ENCODE assay signal across 9 cellular contexts in genomic region chr11:65473275-65473860, GRCh38. TPM values are rescaled to one million over a fixed set of nuclear protein-coding genes. Genes with fewer than 3 reads are reported as not detected.
A peak's percentile ranks its signal among the peaks of the same experiment; 100 is the strongest.
DNase-seq lines count a peak whose midpoint lies in the region; ATAC-seq, FAIRE-seq and TF ChIP-seq lines count a peak whose summit lies in the region.
"Had no signal": no experiment of that assay in that cellular context is flagged by ENCODE, and none has a peak within 500 bp of the region (broad histone marks: within the 10 kb centered on the region; RNA-seq: fewer than 3 reads in every experiment).

No MANE protein-coding gene starts in this region.

- H3K9me2 ChIP-seq in hepatocyte (replicated peaks; ENCODE audit: insufficient read depth) = no peaks in the 10 kb centered on the region

- H3K4me3 Mint-ChIP-seq in T-helper 2 cell treated with Interferon-gamma antibody and Interleukin-4, amounts not matched to agents 5 μg/mL and 100 μg/mL, for 36 hours = no peak overlapping the region
- no peak overlapping the region for H3K4me3 Mint-ChIP-seq in T-helper 17 cell

- no peak for TF ChIP-seq EP300 in stomach (IDR thresholded peaks at IDR 0.05)

- H3K36me3 ChIP-seq in hepatocyte (replicated peaks; ENCODE audit: insufficient read depth, low read depth) (no peaks in the 10 kb centered on the region), stomach (no peaks in the 10 kb centered on the region)

- H3K4me3 ChIP-seq in hepatocyte (no peak overlapping the region), stomach (no peak overlapping the region)

- H2AFZ ChIP-seq in hepatocyte = no peak overlapping the region

- H3K9me3 Mint-ChIP-seq in T-helper 2 cell treated with Interferon-gamma antibody and Interleukin-4, amounts not matched to agents 5 μg/mL and 100 μg/mL, for 36 hours = no peaks in the 10 kb centered on the region

- WGBS in hepatocyte (ENCODE audit: low lambda C conversion rate, missing lambda C conversion rate) = 84% methylated on average over 7 of the region's 7 CpGs
- WGBS in stomach, 5 donors = 84 to 87% (median 85%) methylated on average over 7 of the region's 7 CpGs

- no peak for TF ChIP-seq POLR2A in stomach (IDR thresholded peaks at IDR 0.05)

- no peaks in the 10 kb centered on the region for H4K20me1 ChIP-seq in hepatocyte (ENCODE audit: insufficient read depth, poor library complexity, severe bottlenecking)

- no peak for DNase-seq in T-helper 2 cell treated with Interferon-gamma antibody and Interleukin-4, amounts not matched to agents 5 μg/mL and 100 μg/mL, for 36 hours (ENCODE audit: low spot score)
- DNase-seq in T-helper 2 cell (no peak), T-helper 17 cell (no peak), hepatocyte (ENCODE audit: low spot score) (no peak), stomach (no peak), putamen (ENCODE audit: low spot score) (no peak), urothelium cell line (ENCODE audit: low spot score) (no peak)
- DNase-seq: small intestine had no signal

- peak overlapping the region; percentile 95 for H3K27ac ChIP-seq in hepatocyte
- peak overlapping the region; percentile 10 to 99 (median 95) for H3K27ac ChIP-seq in stomach

- H3K27me3 Mint-ChIP-seq in T-helper 2 cell treated with Interferon-gamma antibody and Interleukin-4, amounts not matched to agents 5 μg/mL and 100 μg/mL, for 36 hours (ENCODE audit: low read depth) = no peaks in the 10 kb centered on the region
- no peaks in the 10 kb centered on the region for H3K27me3 Mint-ChIP-seq in T-helper 17 cell

- no peak for FAIRE-seq in urothelium cell line (lab: Jason Lieb, UNC)
- FAIRE-seq: small intestine had no signal

- intact Hi-C loops in stomach (cut with DNase I; ENCODE audit: low total_unique reads) = loop anchor here (5.0 kb wide), 1 partner anchor 34 kb away; no protein-coding TSS in a partner anchor

- H3K79me2 ChIP-seq in hepatocyte = peaks cover 80% of the 10 kb centered on the region

- H3K9me3 ChIP-seq in T-helper 17 cell (ENCODE audit: control insufficient read depth, low read length, poor library complexity, severe bottlenecking) (no peaks in the 10 kb centered on the region), hepatocyte (ENCODE audit: low read depth) (no peaks in the 10 kb centered on the region), stomach (no peaks in the 10 kb centered on the region)

- H3K27me3 ChIP-seq in hepatocyte = no peaks in the 10 kb centered on the region
- H3K27me3 ChIP-seq in stomach = no peaks in the 10 kb centered on the region

- H3K27ac Mint-ChIP-seq in T-helper 2 cell treated with Interferon-gamma antibody and Interleukin-4, amounts not matched to agents 5 μg/mL and 100 μg/mL, for 36 hours = peak overlapping the region; percentile 55
- peak overlapping the region; percentile 98 for H3K27ac Mint-ChIP-seq in T-helper 17 cell

- peaks cover 21% of the 10 kb centered on the region for H3K4me1 Mint-ChIP-seq in T-helper 2 cell treated with Interferon-gamma antibody and Interleukin-4, amounts not matched to agents 5 μg/mL and 100 μg/mL, for 36 hours (ENCODE audit: low read depth)
- H3K4me1 Mint-ChIP-seq in T-helper 17 cell = peaks cover 24% of the 10 kb centered on the region

- no peak overlapping the region for H3K4me2 ChIP-seq in hepatocyte

- no peak for TF ChIP-seq CTCF in hepatocyte (IDR thresholded peaks at IDR 0.05; ENCODE audit: poor library complexity)
- no peak for TF ChIP-seq CTCF in stomach (IDR thresholded peaks at IDR 0.05)

- ATAC-seq in T-helper 17 cell (no peak), HG02885 (IDR thresholded peaks at IDR 0.05; ENCODE audit: poor library complexity, unreplicated experiment) (no peak)

- H3K4me1 ChIP-seq in hepatocyte (ENCODE audit: insufficient read depth) (peaks cover 33% of the 10 kb centered on the region), stomach (peaks cover 33 to 65% (median 49%) of the 10 kb centered on the region in 4 donors)

- H3K36me3 Mint-ChIP-seq in T-helper 2 cell treated with Interferon-gamma antibody and Interleukin-4, amounts not matched to agents 5 μg/mL and 100 μg/mL, for 36 hours (ENCODE audit: low read depth) = no peaks in the 10 kb centered on the region
- H3K36me3 Mint-ChIP-seq in T-helper 17 cell (ENCODE audit: low read depth) = peaks cover 2% of the 10 kb centered on the region

RNA-seq across cellular contexts. Expression of gene MALAT1, which starts 25.5 kb away (rescaled TPM):
- total RNA-seq in T-helper 17 cell = over 10,000 TPM; 25,853 to 29,025 TPM
- total RNA-seq in hepatocyte = 8,000 and 8,677 TPM in 2 replicates
- polyA plus RNA-seq in hepatocyte = 16,690 and 29,129 TPM in 2 replicates
- over 10,000 TPM; 11,517 to 39,496 (median 13,707) TPM for total RNA-seq in stomach
- polyA plus RNA-seq in stomach = 100 to 1,000 TPM; 124 to 296 (median 126) TPM

RNA-seq across cellular contexts. Expression of gene NEAT1, which starts 50.8 kb away (rescaled TPM):
- total RNA-seq in T-helper 17 cell (100 to 1,000 TPM; 554 to 555 TPM), hepatocyte (104 and 130 TPM in 2 replicates), stomach (1,000 to 10,000 TPM in 2 of 5 donors, 100 to 1,000 TPM in 3; 253 to 2,124 (median 789) TPM)
- polyA plus RNA-seq in hepatocyte (168 and 209 TPM in 2 replicates), stomach (1,000 to 10,000 TPM in 1 of 3 donors, 100 to 1,000 TPM in 2; 131 to 1,368 (median 157) TPM)

RNA-seq across cellular contexts. Expression of gene SCYL1, which starts 51.5 kb away (rescaled TPM):
- 10 to 100 TPM; 56.6 to 61.7 TPM for total RNA-seq in T-helper 17 cell
- total RNA-seq in hepatocyte = 80.4 and 83.9 TPM in 2 replicates
- 162 and 167 TPM in 2 replicates for polyA plus RNA-seq in hepatocyte
- total RNA-seq in stomach = 10 to 100 TPM in 4 of 5 donors, 1 to 10 TPM in 1; 3.5 to 89.0 (median 65.2) TPM
- polyA plus RNA-seq in stomach = 10 to 100 TPM; 65.8 to 94.8 (median 86.1) TPM
